8 cellular contexts compared by ENCODE assay signal in the genomic region with DNA sequence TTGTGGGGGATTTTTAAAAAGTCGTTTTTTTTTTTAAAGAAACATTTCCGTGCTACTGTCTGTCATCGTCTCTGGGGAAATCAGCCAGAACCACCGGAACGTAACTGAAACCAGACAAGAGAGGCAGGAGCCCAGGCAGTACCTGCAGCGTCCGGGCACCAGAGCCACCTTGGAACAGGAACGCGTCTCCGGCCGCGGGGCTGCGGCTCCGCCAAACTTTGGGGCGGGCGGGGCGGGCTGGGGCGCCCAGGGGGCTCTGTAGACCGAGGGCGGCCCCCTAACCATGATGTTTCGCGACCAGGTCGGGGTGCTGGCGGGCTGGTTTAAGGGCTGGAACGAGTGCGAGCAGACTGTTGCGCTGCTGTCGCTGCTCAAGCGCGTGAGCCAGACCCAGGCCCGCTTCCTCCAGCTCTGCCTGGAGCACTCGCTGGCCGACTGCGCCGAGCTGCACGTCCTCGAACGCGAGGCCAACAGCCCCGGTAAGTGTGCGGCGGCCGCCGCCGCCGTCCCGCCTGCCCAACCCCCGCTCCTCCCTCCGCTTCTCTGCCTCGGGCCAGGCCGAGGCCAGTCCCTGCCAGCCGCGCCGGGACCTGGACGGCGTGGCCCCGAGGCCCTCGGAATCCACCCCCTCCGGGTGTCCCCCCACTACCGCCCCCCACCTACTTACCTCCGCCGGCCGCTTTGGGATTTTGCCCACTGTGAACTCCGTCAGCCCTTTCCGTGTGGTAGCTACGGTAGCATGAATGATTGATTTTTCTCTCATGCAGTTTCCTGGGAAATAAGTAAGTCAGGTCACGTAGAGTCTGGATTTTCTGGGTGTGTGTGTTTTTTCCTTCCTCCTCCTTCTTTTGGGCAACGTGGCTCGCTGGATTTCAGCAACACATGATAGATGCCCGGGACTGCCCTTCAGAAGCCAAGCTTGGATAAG. TPM values are rescaled to one million over a fixed set of nuclear protein-coding genes. Genes with fewer than 3 reads are reported as not detected.
DNase-seq lines count a peak whose midpoint lies in the region; ATAC-seq and TF ChIP-seq lines count a peak whose summit lies in the region.

No MANE protein-coding gene starts in this region.

- no peak for TF ChIP-seq POLR2A in esophagus muscularis mucosa (IDR thresholded peaks at IDR 0.05; ENCODE audit: low read depth)

- H3K27me3 Mint-ChIP-seq in activated T-cell treated with anti-CD3 and anti-CD28 coated beads, Interleukin-2, amount 50 U/mL, for 4 hours (ENCODE audit: low read depth), result peaks cover 12% of the 10 kb centered on the region

- H3K4me1 ChIP-seq in esophagus muscularis mucosa (peaks cover 41 to 50% (median 42%) of the 10 kb centered on the region in 4 donors), mucosa of rectum (ENCODE audit: control insufficient read depth in 2 of 2, insufficient read depth in 2 of 2, low read length in 2 of 2) (peaks cover 16 to 18% of the 10 kb centered on the region in 2 donors)

- intact Hi-C loops in esophagus muscularis mucosa (cut with DNase I), result loop anchor here (1.0 to 10.0 kb wide), 2 partner anchors 123 to 237 kb away; no protein-coding TSS in a partner anchor

- peaks cover 0 to 3% (median 0%) of the 10 kb centered on the region in 4 donors for H3K9me3 ChIP-seq in esophagus muscularis mucosa
- no peaks in the 10 kb centered on the region for H3K9me3 ChIP-seq in mucosa of rectum (ENCODE audit: control insufficient read depth in 2 of 2, low read length in 2 of 2)

- peak overlapping the region; percentile 87 to 99 for H3K9ac ChIP-seq in mucosa of rectum (ENCODE audit: low read depth in 1 of 2, low read length in 2 of 2)

- WGBS in esophagus muscularis mucosa, result under 1% methylated on average over 32 of the region's 70 CpGs

- ATAC-seq in activated T-cell treated with anti-CD3 and anti-CD28 coated beads, Interleukin-2, amount 50 U/mL, for 4 hours, result peak; percentile 16 to 31
- ATAC-seq in HG03354 (IDR thresholded peaks at IDR 0.05; ENCODE audit: poor library complexity, severe bottlenecking, unreplicated experiment), result no peak

- peaks cover 8% of the 10 kb centered on the region for H3K9me3 Mint-ChIP-seq in activated T-cell treated with anti-CD3 and anti-CD28 coated beads, Interleukin-2, amount 50 U/mL, for 4 hours

- H3K4me3 Mint-ChIP-seq in activated T-cell treated with anti-CD3 and anti-CD28 coated beads, Interleukin-2, amount 50 U/mL, for 4 hours, result peak overlapping the region; percentile 92

- H3K4me3 ChIP-seq in esophagus muscularis mucosa (peak overlapping the region; percentile 73 to 90 (median 82)), mucosa of rectum (ENCODE audit: low read length in 2 of 2) (peak overlapping the region; percentile 81 to 88)

- no peak for TF ChIP-seq EP300 in esophagus muscularis mucosa (IDR thresholded peaks at IDR 0.05)

- DNase-seq in NCI-H146 (lab: John Stamatoyannopoulos, UW) (peak; percentile 44), NCI-H146 treated with DMSO at 0.1 percent for 48 hours (lab: John Stamatoyannopoulos, UW; ENCODE audit: unreplicated experiment) (no peak), NCI-H226 (peak; percentile 5), esophagus muscularis mucosa (ENCODE audit: extremely low spot score) (no peak), superior temporal gyrus (ENCODE audit: extremely low spot score) (peak; percentile 35)
- DNase-seq in activated T-cell treated with anti-CD3 and anti-CD28 coated beads, Interleukin-2, amount 50 U/mL, for 4 hours, result peak; percentile 33

- peaks cover 15% of the 10 kb centered on the region for H3K4me1 Mint-ChIP-seq in activated T-cell treated with anti-CD3 and anti-CD28 coated beads, Interleukin-2, amount 50 U/mL, for 4 hours (ENCODE audit: low read depth)

- H3K27ac ChIP-seq in esophagus muscularis mucosa (replicated peaks in 1 of 4) (peak overlapping the region; percentile 98 to 100 (median 99)), mucosa of rectum (ENCODE audit: low read depth in 2 of 2, low read length in 2 of 2) (peak overlapping the region; percentile 99)

- H3K36me3 Mint-ChIP-seq in activated T-cell treated with anti-CD3 and anti-CD28 coated beads, Interleukin-2, amount 50 U/mL, for 4 hours (ENCODE audit: insufficient read depth), result peaks cover 7% of the 10 kb centered on the region

- H3K27me3 ChIP-seq in esophagus muscularis mucosa (peaks cover 0 to 5% (median 0%) of the 10 kb centered on the region in 4 donors), mucosa of rectum (ENCODE audit: control insufficient read depth in 2 of 2, insufficient read depth in 2 of 2, low read length in 2 of 2) (no peaks in the 10 kb centered on the region)

- H3K36me3 ChIP-seq in esophagus muscularis mucosa (peaks cover 0 to 6% (median 2%) of the 10 kb centered on the region in 4 donors), mucosa of rectum (ENCODE audit: control insufficient read depth in 2 of 2, insufficient read depth in 2 of 2, low read length in 2 of 2) (no peaks in the 10 kb centered on the region)

- no peak for TF ChIP-seq CTCF in esophagus muscularis mucosa (IDR thresholded peaks at IDR 0.05)

RNA-seq across cellular contexts. Expression of a gene that starts 1.0 kb away (rescaled TPM):
- 1 to 10 TPM; 5.4 to 8.1 (median 7.6) TPM for total RNA-seq in activated T-cell treated with anti-CD3 and anti-CD28 coated beads, Interleukin-2, amount 50 U/mL, for 4 hours
- total RNA-seq in esophagus muscularis mucosa, result 100 to 1,000 TPM in 2 of 4 donors, 10 to 100 TPM in 2; 76.8 to 123 (median 97.0) TPM

RNA-seq across cellular contexts. Expression of a gene that starts 58.2 kb away (rescaled TPM):
- 10 to 100 TPM in 1 of 3 donors, 1 to 10 TPM in 2; 9.4 to 11.8 (median 9.9) TPM for total RNA-seq in activated T-cell treated with anti-CD3 and anti-CD28 coated beads, Interleukin-2, amount 50 U/mL, for 4 hours
- 10 to 100 TPM; 10.7 to 28.2 (median 21.8) TPM for total RNA-seq in esophagus muscularis mucosa

Comparison
In these comparisons a context has a peak if more than half of its experiments do, and no peak if none do; other contexts are left out.
1. DNase-seq: peak in NCI-H146 (single experiment), NCI-H226 (single experiment), activated T-cell treated with anti-CD3 and anti-CD28 coated beads, Interleukin-2, amount 50 U/mL, for 4 hours (single experiment) and superior temporal gyrus (single experiment); none in NCI-H146 treated with DMSO at 0.1 percent for 48 hours (single experiment) and esophagus muscularis mucosa (single experiment).
2. RNA of a gene that starts 1.0 kb away (total RNA-seq): 76.8 to 123 TPM in esophagus muscularis mucosa; 5.4 to 8.1 TPM in activated T-cell treated with anti-CD3 and anti-CD28 coated beads, Interleukin-2, amount 50 U/mL, for 4 hours; every median in the first group is over 4 times any median in the second.